In the genomic region with DNA sequence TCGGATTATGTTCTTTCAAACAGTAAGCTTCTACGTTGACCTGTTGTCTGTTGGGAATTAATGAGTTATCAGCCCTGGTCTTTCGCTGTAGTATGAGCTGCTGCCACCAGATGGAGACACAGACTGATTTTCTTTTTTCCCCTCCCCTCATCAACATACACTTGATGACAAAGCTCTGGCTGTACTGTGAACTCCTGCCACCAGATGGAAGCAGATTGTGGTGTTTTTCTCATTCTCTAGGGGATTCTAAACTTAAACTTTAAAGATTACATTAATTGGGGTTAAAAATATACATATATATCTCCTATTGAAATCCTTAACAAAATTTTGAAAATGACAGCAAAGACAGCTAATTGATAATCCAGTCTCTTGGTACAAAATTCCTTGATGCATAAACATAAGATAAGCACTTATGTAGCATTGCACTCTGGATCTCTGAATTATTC, we compare ENCODE assay signal across 9 cellular contexts. TPM values are rescaled to one million over a fixed set of nuclear protein-coding genes. Genes with fewer than 3 reads are reported as not detected.
DNase-seq lines count a peak whose midpoint lies in the region; ATAC-seq and TF ChIP-seq lines count a peak whose summit lies in the region.
"Had no signal": no experiment of that assay in that cellular context is flagged by ENCODE, and none has a peak within 500 bp of the region (broad histone marks: within the 10 kb centered on the region; RNA-seq: fewer than 3 reads in every experiment).

No MANE protein-coding gene starts in this region.

- POLR2A ChIA-PET in RWPE1 (lab: Yijun Ruan, JAX; ENCODE audit: low non-redundant PET), result no interaction called here

- H3K36me3 Mint-ChIP-seq in activated T-helper 2 cell treated with anti-CD3 and anti-CD28 coated beads, Interferon-gamma antibody, Interleukin-2, Interleukin-4, amounts not matched to agents 10 μg/mL and 5 μg/mL and 100 μg/mL, durations not matched to agents 14 hours and 24 hours and 36 hours (ENCODE audit: low read depth), result peaks cover 38% of the 10 kb centered on the region

- H3K27ac Mint-ChIP-seq in activated T-helper 2 cell treated with anti-CD3 and anti-CD28 coated beads, Interferon-gamma antibody, Interleukin-2, Interleukin-4, amounts not matched to agents 10 μg/mL and 5 μg/mL and 100 μg/mL, durations not matched to agents 14 hours and 24 hours and 36 hours, result no peak overlapping the region
- H3K27ac Mint-ChIP-seq: stimulated activated naive CD8-positive, alpha-beta T cell treated with anti-CD3 and anti-CD28 coated beads, Interleukin-15, Interleukin-2, amounts not matched to agents 100 ng/mL and 50 ng/mL, for 24 hours had no signal

- peaks cover 2% of the 10 kb centered on the region for H4K20me1 ChIP-seq in osteoblast (ENCODE audit: insufficient read depth, low read length)

- no peaks in the 10 kb centered on the region for H3K27me3 ChIP-seq in GM06990 (replicated peaks; ENCODE audit: control insufficient read depth, insufficient read depth, low read length)
- no peaks in the 10 kb centered on the region for H3K27me3 ChIP-seq in MG63
- no peaks in the 10 kb centered on the region for H3K27me3 ChIP-seq in osteoblast (ENCODE audit: insufficient read depth, low read length)
- no peaks in the 10 kb centered on the region for H3K27me3 ChIP-seq in upper lobe of right lung

- H3K36me3 ChIP-seq in GM06990 (ENCODE audit: control insufficient read depth, insufficient read depth, low read length) (no peaks in the 10 kb centered on the region), MG63 (peaks cover 59% of the 10 kb centered on the region), osteoblast (ENCODE audit: insufficient read depth, low read length) (peaks cover 18% of the 10 kb centered on the region), upper lobe of right lung (no peaks in the 10 kb centered on the region)

- H3K27ac ChIP-seq in RWPE1, result no peak overlapping the region
- no peak overlapping the region for H3K27ac ChIP-seq in osteoblast (ENCODE audit: low read depth, low read length)
- no peak overlapping the region for H3K27ac ChIP-seq in upper lobe of right lung

- H3K9me3 Mint-ChIP-seq in activated T-helper 2 cell treated with anti-CD3 and anti-CD28 coated beads, Interferon-gamma antibody, Interleukin-2, Interleukin-4, amounts not matched to agents 10 μg/mL and 5 μg/mL and 100 μg/mL, durations not matched to agents 14 hours and 24 hours and 36 hours, result no peaks in the 10 kb centered on the region
- H3K9me3 Mint-ChIP-seq: stimulated activated naive CD8-positive, alpha-beta T cell treated with anti-CD3 and anti-CD28 coated beads, Interleukin-15, Interleukin-2, amounts not matched to agents 100 ng/mL and 50 ng/mL, for 24 hours had no signal

- CTCF ChIA-PET in RWPE1 (lab: Yijun Ruan, JAX), result interaction anchor here (0.5 to 1.5 kb wide), 16 partner anchors 13 to 1155 kb away, joined by 3 to 12 read pairs (median 4); no protein-coding TSS in a partner anchor

- H3K79me2 ChIP-seq in osteoblast (ENCODE audit: insufficient read depth, low read length), result no peaks in the 10 kb centered on the region

- no peaks in the 10 kb centered on the region for H3K4me1 ChIP-seq in osteoblast (ENCODE audit: insufficient read depth, low read length)
- H3K4me1 ChIP-seq in upper lobe of right lung, result no peaks in the 10 kb centered on the region

- H3K4me2 ChIP-seq in osteoblast (ENCODE audit: insufficient read depth, low read length), result no peak overlapping the region

- no peaks in the 10 kb centered on the region for H3K9me3 ChIP-seq in MG63
- H3K9me3 ChIP-seq in osteoblast (ENCODE audit: low read depth, low read length), result no peaks in the 10 kb centered on the region
- no peaks in the 10 kb centered on the region for H3K9me3 ChIP-seq in upper lobe of right lung

- peak; percentile 87 for TF ChIP-seq CTCF in GM06990 (IDR thresholded peaks at IDR 0.05; ENCODE audit: insufficient read depth, low read length, poor library complexity, severe bottlenecking)
- TF ChIP-seq CTCF in RWPE1 (conservative IDR thresholded peaks at IDR 0.05; ENCODE audit: low read depth), result peak; percentile 83
- peak; percentile 75 for TF ChIP-seq CTCF in foreskin fibroblast (IDR thresholded peaks at IDR 0.05; ENCODE audit: low read depth, low read length)
- TF ChIP-seq CTCF in osteoblast (IDR thresholded peaks at IDR 0.05; ENCODE audit: extremely low read depth, low read depth, low read length), result peak; percentile 99
- TF ChIP-seq CTCF in upper lobe of right lung (IDR thresholded peaks at IDR 0.05), result peak; percentile 80

- H3K27me3 Mint-ChIP-seq in activated T-helper 2 cell treated with anti-CD3 and anti-CD28 coated beads, Interferon-gamma antibody, Interleukin-2, Interleukin-4, amounts not matched to agents 10 μg/mL and 5 μg/mL and 100 μg/mL, durations not matched to agents 14 hours and 24 hours and 36 hours (ENCODE audit: low read depth), result no peaks in the 10 kb centered on the region
- H3K27me3 Mint-ChIP-seq: stimulated activated naive CD8-positive, alpha-beta T cell treated with anti-CD3 and anti-CD28 coated beads, Interleukin-15, Interleukin-2, amounts not matched to agents 100 ng/mL and 50 ng/mL, for 24 hours had no signal

- DNase-seq in GM06990 (ENCODE audit: extremely low read depth, insufficient read length) (peak; percentile 60), HCEC 1CT (peak; percentile 63), MG63 (peak; percentile 41), RWPE1 (ENCODE audit: low spot score) (peak; percentile 74), foreskin fibroblast (peak; percentile 56 to 83), osteoblast (ENCODE audit: insufficient read length, low spot score, missing footprints) (peak; percentile 91), upper lobe of right lung (no peak)
- peak; percentile 46 for DNase-seq in activated T-helper 2 cell treated with anti-CD3 and anti-CD28 coated beads, Interferon-gamma antibody, Interleukin-2, Interleukin-4, amounts not matched to agents 10 μg/mL and 5 μg/mL and 100 μg/mL, durations not matched to agents 14 hours and 24 hours and 36 hours (ENCODE audit: low spot score)

- H3K4me3 ChIP-seq in GM06990 (replicated peaks; ENCODE audit: low read depth, low read length) (no peak overlapping the region), MG63 (no peak overlapping the region), foreskin fibroblast (ENCODE audit: low read depth in 1 of 2, low read length in 2 of 2) (no peak overlapping the region), osteoblast (ENCODE audit: insufficient read depth, low read length) (no peak overlapping the region), upper lobe of right lung (no peak overlapping the region)

- H2AFZ ChIP-seq in osteoblast (ENCODE audit: low read length), result no peak overlapping the region

- peak; percentile 99 for ATAC-seq in upper lobe of right lung

- H3K4me3 Mint-ChIP-seq in activated T-helper 2 cell treated with anti-CD3 and anti-CD28 coated beads, Interferon-gamma antibody, Interleukin-2, Interleukin-4, amounts not matched to agents 10 μg/mL and 5 μg/mL and 100 μg/mL, durations not matched to agents 14 hours and 24 hours and 36 hours (ENCODE audit: low read depth), result no peak overlapping the region
- H3K4me3 Mint-ChIP-seq: stimulated activated naive CD8-positive, alpha-beta T cell treated with anti-CD3 and anti-CD28 coated beads, Interleukin-15, Interleukin-2, amounts not matched to agents 100 ng/mL and 50 ng/mL, for 24 hours had no signal

- H3K4me1 Mint-ChIP-seq in activated T-helper 2 cell treated with anti-CD3 and anti-CD28 coated beads, Interferon-gamma antibody, Interleukin-2, Interleukin-4, amounts not matched to agents 10 μg/mL and 5 μg/mL and 100 μg/mL, durations not matched to agents 14 hours and 24 hours and 36 hours (ENCODE audit: low read depth), result peaks cover 15% of the 10 kb centered on the region

- intact Hi-C loops in activated T-helper 2 cell treated with anti-CD3 and anti-CD28 coated beads, Interferon-gamma antibody, Interleukin-2, Interleukin-4, amounts not matched to agents 10 μg/mL and 5 μg/mL and 100 μg/mL, durations not matched to agents 14 hours and 24 hours and 36 hours (cut with micrococcal nuclease), result loop anchor here (1.0 to 5.0 kb wide), 4 partner anchors 52 to 763 kb away; no protein-coding TSS in a partner anchor
- intact Hi-C loops in upper lobe of right lung (cut with DNase I), result no loop called here

RNA-seq across cellular contexts. Expression of gene SMS, which starts 44.8 kb away (rescaled TPM):
- 548 and 711 TPM in 2 replicates for total RNA-seq in MG63 (2014; rRNA removed; shearing (Covaris generic); ENCODE audit: low replicate concordance)
- total RNA-seq in activated T-helper 2 cell treated with anti-CD3 and anti-CD28 coated beads, Interferon-gamma antibody, Interleukin-2, Interleukin-4, amounts not matched to agents 10 μg/mL and 5 μg/mL and 100 μg/mL, durations not matched to agents 14 hours and 24 hours and 36 hours, result 143 TPM in 2 replicates
- total RNA-seq in osteoblast (69.2 and 76.0 TPM in 2 replicates), upper lobe of right lung (53.4 TPM)

RNA-seq across cellular contexts. Expression of gene PHEX, which starts 46.8 kb away (rescaled TPM):
- total RNA-seq in MG63 (2014; rRNA removed; shearing (Covaris generic); ENCODE audit: low replicate concordance), result 0.05 and 0.20 TPM in 2 replicates
- 7.6 and 7.8 TPM in 2 replicates for total RNA-seq in activated T-helper 2 cell treated with anti-CD3 and anti-CD28 coated beads, Interferon-gamma antibody, Interleukin-2, Interleukin-4, amounts not matched to agents 10 μg/mL and 5 μg/mL and 100 μg/mL, durations not matched to agents 14 hours and 24 hours and 36 hours
- total RNA-seq in osteoblast (0.88 and 1.4 TPM in 2 replicates), upper lobe of right lung (0.93 TPM)
